ENCODE assay signal across 1 cellular context in the genomic region with DNA sequence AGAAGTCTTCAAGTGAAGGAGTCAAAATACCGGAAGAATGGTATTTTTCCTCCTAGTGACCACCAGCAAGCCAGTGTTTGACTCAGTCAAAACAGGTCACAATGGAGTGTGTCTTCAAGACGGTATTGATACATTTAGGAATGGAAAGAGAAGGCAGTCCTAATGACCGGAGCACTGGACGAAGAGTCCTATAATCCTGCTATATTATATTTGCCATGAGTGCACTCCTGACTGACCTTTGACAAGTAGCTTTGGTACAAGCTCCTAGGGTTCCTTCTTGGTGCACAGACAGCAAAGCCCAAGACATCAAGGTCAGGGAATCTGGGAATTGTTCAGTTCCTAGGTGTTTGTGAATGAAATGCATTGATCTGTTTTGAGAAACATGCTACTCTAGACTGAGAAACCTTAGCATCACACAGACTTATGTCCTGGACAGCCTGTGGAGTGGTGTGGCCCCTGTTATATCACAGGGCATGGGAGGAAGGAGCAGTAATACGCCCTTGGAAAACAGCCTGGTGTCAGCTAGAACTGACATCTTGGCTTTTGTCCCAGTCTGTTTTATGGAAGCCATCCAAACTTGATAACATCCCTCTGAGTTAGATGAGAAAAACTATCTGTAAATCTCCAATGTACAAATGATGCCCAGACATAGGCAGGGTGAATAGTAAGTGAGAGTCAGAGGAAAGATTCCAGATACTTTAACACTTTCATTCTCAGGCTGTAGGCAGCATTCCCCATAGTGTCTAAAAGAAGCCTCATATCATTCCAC.
TF ChIP-seq lines count a peak whose summit lies in the region.

No MANE protein-coding gene starts in this region.

TF ChIP-seq in endothelial cell of umbilical vein, 7 proteins besides CTCF, POLR2A, EP300 and RAD21:
- TF ChIP-seq POLR2AphosphoS5 (IDR thresholded peaks at IDR 0.05; ENCODE audit: insufficient read depth, low read depth, low read length) = no peak
- no peak for TF ChIP-seq FOS (IDR thresholded peaks at IDR 0.05; ENCODE audit: borderline replicate concordance, insufficient read depth, low read length)
- TF ChIP-seq EZH2 (IDR thresholded peaks at IDR 0.05; ENCODE audit: borderline replicate concordance, low read depth, low read length, severe bottlenecking) = no peak
- TF ChIP-seq, protein P1, sequence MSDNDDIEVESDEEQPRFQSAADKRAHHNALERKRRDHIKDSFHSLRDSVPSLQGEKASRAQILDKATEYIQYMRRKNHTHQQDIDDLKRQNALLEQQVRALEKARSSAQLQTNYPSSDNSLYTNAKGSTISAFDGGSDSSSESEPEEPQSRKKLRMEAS (IDR thresholded peaks at IDR 0.05; ENCODE audit: insufficient read depth, insufficient read length) = no peak
- TF ChIP-seq GATA2 (IDR thresholded peaks at IDR 0.05; ENCODE audit: insufficient read depth, insufficient read length, low read depth, low read length) = no peak
- no peak for TF ChIP-seq MYC (IDR thresholded peaks at IDR 0.05; ENCODE audit: low read depth, low read length)
- no peak for TF ChIP-seq JUN (IDR thresholded peaks at IDR 0.05; ENCODE audit: borderline replicate concordance, insufficient read depth, insufficient read length, low read depth)
